Comparison of ENCODE assay signal across 8 cellular contexts in the genomic region with DNA sequence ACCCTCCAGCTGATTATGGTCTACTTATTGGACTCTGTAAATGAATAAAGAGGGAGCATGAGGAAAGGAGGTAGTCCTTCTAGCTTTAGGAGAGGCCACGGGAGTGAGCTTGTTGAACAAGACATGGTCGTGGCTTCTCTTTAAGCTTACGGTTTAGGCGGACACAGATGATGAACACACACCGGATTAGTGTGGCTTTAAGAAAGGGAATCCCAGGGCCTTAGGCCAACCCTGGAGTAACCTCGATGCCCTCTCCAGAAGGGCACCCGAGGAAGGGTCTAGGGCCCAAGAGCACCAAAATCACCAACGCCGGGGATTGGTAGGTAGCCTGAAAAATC. TPM values are rescaled to one million over a fixed set of nuclear protein-coding genes. Genes with fewer than 3 reads are reported as not detected.
A peak's percentile ranks its signal among the peaks of the same experiment; 100 is the strongest.
DNase-seq lines count a peak whose midpoint lies in the region; ATAC-seq and TF ChIP-seq lines count a peak whose summit lies in the region.

No MANE protein-coding gene starts in this region.

- DNase-seq in AG04450 (ENCODE audit: low read depth, low spot score) (no peak), mammary epithelial cell (no peak), neural crest cell (ENCODE audit: low read depth, low spot score) (no peak), NCI-H1105 treated with DMSO at 0.1 percent for 48 hours (lab: John Stamatoyannopoulos, UW) (no peak)
- no peak for DNase-seq in activated effector memory CD4-positive, alpha-beta T cell treated with anti-CD3 and anti-CD28 coated beads, Interleukin-2, amount 50 U/mL, for 16 hours

- peaks cover 24% of the 10 kb centered on the region for H3K27me3 Mint-ChIP-seq in neural crest cell (ENCODE audit: low read depth)

- dilution Hi-C loops in mammary epithelial cell (cut with HindIII; ENCODE audit: low sequenced_read_pairs), result no loop called here

- 17% methylated on average over 9 of the region's 9 CpGs for WGBS in mammary epithelial cell (ENCODE audit: low coverage, missing lambda C conversion rate)

- H3K4me3 ChIP-seq in AG04450 (ENCODE audit: low read depth, low read length), result peak overlapping the region; percentile 48
- H3K4me3 ChIP-seq in mammary epithelial cell (replicated peaks in 1 of 3; ENCODE audit: insufficient read depth in 1 of 3, low read depth in 2 of 3, low read length in 3 of 3), result peak overlapping the region; percentile 50 to 58 (median 56)

- H4K20me1 ChIP-seq in mammary epithelial cell (ENCODE audit: insufficient read depth, low read length), result no peaks in the 10 kb centered on the region

- TF ChIP-seq CTCF in AG04450 (IDR thresholded peaks at IDR 0.05; ENCODE audit: low read depth, low read length) (no peak), mammary epithelial cell (conservative IDR thresholded peaks at IDR 0.05 in 1 of 2, IDR thresholded peaks at IDR 0.05 in 1 of 2; ENCODE audit: extremely low read depth in 1 of 2, insufficient read depth in 1 of 2, low read depth in 1 of 2, low read length in 2 of 2) (no peak), neural crest cell (conservative IDR thresholded peaks at IDR 0.05) (no peak)

- in situ Hi-C loops in mammary epithelial cell (cut with MboI; ENCODE audit: low sequenced_read_pairs in 2 of 2), result loop anchor here in 1 of 2 donors (5.0 kb wide), 1 partner anchor 165 kb away; no protein-coding TSS in a partner anchor

- CTCF ChIA-PET in AG04450 (lab: Charles Lee), result interaction anchor here (0.8 to 3.8 kb wide), 4 partner anchors 10 to 276 kb away, joined by 3 to 31 read pairs (median 9); no protein-coding TSS in a partner anchor
- CTCF ChIA-PET in mammary epithelial cell (lab: Charles Lee; ENCODE audit: low non-redundant PET), result interaction anchor here (0.6 kb wide), 1 partner anchor 994 kb away, joined by 6 read pairs; no protein-coding TSS in a partner anchor

- BruUV-seq in mammary epithelial cell (replicated peaks; lab: Mats Ljungman, UMichigan), result no TSS peak

- peaks cover 31% of the 10 kb centered on the region for H3K4me1 ChIP-seq in mammary epithelial cell (ENCODE audit: insufficient read depth, low read length)

- peaks cover 26% of the 10 kb centered on the region for H3K36me3 Mint-ChIP-seq in neural crest cell (ENCODE audit: low read depth)

- H3K4me1 Mint-ChIP-seq in neural crest cell, result peaks cover 29% of the 10 kb centered on the region

- peak overlapping the region; percentile 87 for H3K4me3 Mint-ChIP-seq in neural crest cell

- peak overlapping the region; percentile 84 for H3K4me2 ChIP-seq in mammary epithelial cell (ENCODE audit: insufficient read depth, low read depth, low read length)

- POLR2A ChIA-PET in AG04450 (lab: Yijun Ruan, JAX), result interaction anchor here (0.6 to 2.3 kb wide), 9 partner anchors 10 to 167 kb away, joined by 3 to 39 read pairs (median 4); a partner anchor contains a TSS

- H3K79me2 ChIP-seq in mammary epithelial cell (ENCODE audit: insufficient read depth, low read length), result peaks cover 32% of the 10 kb centered on the region

- no peak overlapping the region for H3K27ac Mint-ChIP-seq in neural crest cell (ENCODE audit: unreplicated experiment)

- peaks cover 2% of the 10 kb centered on the region for H3K27me3 ChIP-seq in AG04450 (ENCODE audit: control insufficient read depth, insufficient read depth, low read length)
- H3K27me3 ChIP-seq in mammary epithelial cell (ENCODE audit: insufficient read depth, low read length), result no peaks in the 10 kb centered on the region

- peak overlapping the region; percentile 98 for H2AFZ ChIP-seq in mammary epithelial cell (ENCODE audit: low read depth, low read length)

- H3K27ac ChIP-seq in AG04450 (ENCODE audit: low read depth, low read length) (no peak overlapping the region), mammary epithelial cell (ENCODE audit: insufficient read depth, low read depth, low read length) (peak overlapping the region; percentile 13)

- intact Hi-C loops in mammary epithelial cell (cut with micrococcal nuclease), result loop anchor here (1.0 to 5.0 kb wide), 7 partner anchors 55 to 478 kb away; a partner anchor contains a TSS

- peaks cover 33% of the 10 kb centered on the region for H3K36me3 ChIP-seq in mammary epithelial cell (ENCODE audit: insufficient read depth, low read length)

- no peaks in the 10 kb centered on the region for H3K9me3 Mint-ChIP-seq in neural crest cell

- ATAC-seq in GM19372 (IDR thresholded peaks at IDR 0.05; ENCODE audit: low read depth, unreplicated experiment) (peak; percentile 9), HG03520 (IDR thresholded peaks at IDR 0.05; ENCODE audit: unreplicated experiment) (peak; percentile 8), GM18519 (IDR thresholded peaks at IDR 0.05; ENCODE audit: low FRiP score, unreplicated experiment) (no peak)

- peak overlapping the region; percentile 40 for H3K9ac ChIP-seq in mammary epithelial cell (ENCODE audit: insufficient read depth, low read length)

- H3K9me3 ChIP-seq in AG04450 (ENCODE audit: control insufficient read depth, insufficient read depth, low read length), result no peaks in the 10 kb centered on the region
- H3K9me3 ChIP-seq in mammary epithelial cell (replicated peaks; ENCODE audit: insufficient read depth, low read length), result no peaks in the 10 kb centered on the region

RNA-seq across cellular contexts. Expression of a gene that starts 39.4 kb away (rescaled TPM):
- polyA plus RNA-seq in AG04450 (2011; rRNA removed) (0.20 and 0.26 TPM in 2 replicates), mammary epithelial cell (13.5 TPM)
- 0.18 and 0.35 TPM in 2 replicates for polyA minus RNA-seq in AG04450 (2011; rRNA and poly(A)+ RNA removed)
- total RNA-seq in mammary epithelial cell (1 to 10 TPM; 5.7 to 6.6 TPM), neural crest cell (3.2 and 3.3 TPM in 2 replicates)
- 28.6 TPM for polyA minus RNA-seq in mammary epithelial cell

RNA-seq across cellular contexts. Expression of a gene that starts 52.7 kb away (rescaled TPM):
- polyA plus RNA-seq in AG04450 (2011; rRNA removed), result 66.6 and 69.1 TPM in 2 replicates
- polyA minus RNA-seq in AG04450 (2011; rRNA and poly(A)+ RNA removed), result 83.6 and 83.8 TPM in 2 replicates
- 10 to 100 TPM; 15.2 to 24.9 TPM for total RNA-seq in mammary epithelial cell
- 7.3 TPM for polyA plus RNA-seq in mammary epithelial cell
- polyA minus RNA-seq in mammary epithelial cell, result 25.9 TPM
- 34.0 and 41.1 TPM in 2 replicates for total RNA-seq in neural crest cell
